In genomic region chr10:71723301-71723700, GRCh38 we compare ENCODE assay signal across 17 cellular contexts. TPM values are rescaled to one million over a fixed set of nuclear protein-coding genes. Genes with fewer than 3 reads are reported as not detected.
"Had no signal": no experiment of that assay in that cellular context is flagged by ENCODE, and none has a peak within 500 bp of the region (broad histone marks: within the 10 kb centered on the region; RNA-seq: fewer than 3 reads in every experiment).

No MANE protein-coding gene starts in this region.

- H3K9me3 ChIP-seq: pancreas, spleen, thoracic aorta, upper lobe of right lung had no signal

- H3K27ac ChIP-seq: epithelial cell of prostate, pancreas, SK-N-MC, thoracic aorta, upper lobe of right lung had no signal

- ATAC-seq: activated CD4-positive, CD25-positive, alpha-beta regulatory T cell treated with anti-CD3 and anti-CD28 coated beads, Interleukin-2, amount 50 U/mL, for 24 hours; pancreas; sciatic nerve; upper lobe of right lung had no signal

- H3K36me3 ChIP-seq: pancreas, spleen, thoracic aorta, upper lobe of right lung had no signal

- DNase-seq: activated CD8-positive, alpha-beta memory T cell treated with anti-CD3 and anti-CD28 coated beads for 24 hours; foreskin melanocyte; mesendoderm; pancreas; spleen; T1000; upper lobe of right lung had no signal

- H3K4me3 ChIP-seq: pancreas, SK-N-MC, spleen, thoracic aorta, upper lobe of right lung had no signal

- FAIRE-seq: astrocyte, bronchial epithelial cell, pancreas had no signal

- H3K27me3 ChIP-seq: pancreas, spleen, upper lobe of right lung had no signal

RNA-seq across cellular contexts. Expression of gene C10orf105, which starts 3.7 kb away (rescaled TPM):
- total RNA-seq: astrocyte, bronchial epithelial cell, chondrocyte, dermis microvascular lymphatic vessel endothelial cell, kidney epithelial cell had no signal
